15 cellular contexts compared by ENCODE assay signal in genomic region chr19:17021793-17022590, GRCh38. TPM values are rescaled to one million over a fixed set of nuclear protein-coding genes. Genes with fewer than 3 reads are reported as not detected.
A peak's percentile ranks its signal among the peaks of the same experiment; 100 is the strongest.
DNase-seq lines count a peak whose midpoint lies in the region; ATAC-seq and TF ChIP-seq lines count a peak whose summit lies in the region.
"Had no signal": no experiment of that assay in that cellular context is flagged by ENCODE, and none has a peak within 500 bp of the region (broad histone marks: within the 10 kb centered on the region; RNA-seq: fewer than 3 reads in every experiment).

No MANE protein-coding gene starts in this region.

- TF ChIP-seq CTCF in HL-60 (IDR thresholded peaks at IDR 0.05; ENCODE audit: insufficient read depth, low read length): no peak
- TF ChIP-seq CTCF in fibroblast of villous mesenchyme (IDR thresholded peaks at IDR 0.05; ENCODE audit: insufficient read depth, low read depth, low read length): no peak
- TF ChIP-seq CTCF in prostate gland (IDR thresholded peaks at IDR 0.05): no peak
- TF ChIP-seq CTCF in Peyer's patch (IDR thresholded peaks at IDR 0.05): no peak

- TF ChIP-seq POLR2A in prostate gland (IDR thresholded peaks at IDR 0.05) (no peak), Peyer's patch (IDR thresholded peaks at IDR 0.05) (no peak)

- H3K27me3 ChIP-seq in HL-60 (ENCODE audit: insufficient read depth, poor library complexity, severe bottlenecking): peaks cover 10% of the 10 kb centered on the region
- no peaks in the 10 kb centered on the region for H3K27me3 ChIP-seq in prostate gland (replicated peaks; ENCODE audit: insufficient read depth)
- H3K27me3 ChIP-seq in Peyer's patch: peaks cover 0 to 3% of the 10 kb centered on the region in 2 donors

- H3K27ac ChIP-seq in HL-60 (replicated peaks): no peak overlapping the region
- no peak overlapping the region for H3K27ac ChIP-seq in prostate gland
- no peak overlapping the region for H3K27ac ChIP-seq in Peyer's patch
- H3K27ac ChIP-seq: SJSA1 had no signal

- no peak overlapping the region for H3K4me3 ChIP-seq in HL-60 (replicated peaks; ENCODE audit: insufficient read depth, low read length)
- H3K4me3 ChIP-seq in fibroblast of villous mesenchyme (ENCODE audit: low read depth, low read length): no peak overlapping the region
- no peak overlapping the region for H3K4me3 ChIP-seq in prostate gland
- H3K4me3 ChIP-seq in Peyer's patch: no peak overlapping the region
- H3K4me3 ChIP-seq: dorsolateral prefrontal cortex, GM12878, SJSA1 had no signal

- ATAC-seq in GM18867 (IDR thresholded peaks at IDR 0.05; ENCODE audit: unreplicated experiment): no peak
- ATAC-seq: GM12878 had no signal

- DNase-seq in HL-60 (ENCODE audit: low read depth in 1 of 2, low spot score in 1 of 2): peak; percentile 58 to 76
- peak; percentile 60 for DNase-seq in SKM-1 (lab: John Stamatoyannopoulos, UW; ENCODE audit: unreplicated experiment)
- DNase-seq in fibroblast of villous mesenchyme (ENCODE audit: low read depth): peak; percentile 23
- DNase-seq in prostate gland (ENCODE audit: low spot score): peak; percentile 41
- no peak for DNase-seq in immature natural killer cell
- DNase-seq in NCI-H1105 (lab: John Stamatoyannopoulos, UW): no peak
- no peak for DNase-seq in Peyer's patch
- DNase-seq: activated CD4-positive, alpha-beta T cell treated with anti-CD3 and anti-CD28 coated beads, Interleukin-2, amount 10 ng/mL, durations not matched to agents 7 days and 5 days; activated naive CD4-positive, alpha-beta T cell treated with anti-CD3 and anti-CD28 coated beads, Interleukin-2, amount 10 ng/mL, durations not matched to agents 7 days and 5 days; dorsolateral prefrontal cortex; NCI-H2171 treated with DMSO at 0.1 percent for 48 hours; stimulated activated CD4-positive, alpha-beta T cell treated with anti-CD3 and anti-CD28 coated beads, Interleukin-4, amount 100 ng/mL, for 1 hour had no signal

- H3K27me3 Mint-ChIP-seq in immature natural killer cell (ENCODE audit: low read depth in 3 of 3): peaks cover 3 to 18% (median 10%) of the 10 kb centered on the region in 3 donors

- H3K27ac Mint-ChIP-seq in immature natural killer cell: no peak overlapping the region
- H3K27ac Mint-ChIP-seq: activated CD4-positive, alpha-beta T cell treated with anti-CD3 and anti-CD28 coated beads, Interleukin-2, amount 10 ng/mL, durations not matched to agents 7 days and 5 days; activated naive CD4-positive, alpha-beta T cell treated with anti-CD3 and anti-CD28 coated beads, Interleukin-2, amount 10 ng/mL, durations not matched to agents 7 days and 5 days had no signal

- intact Hi-C loops in prostate gland (cut with DNase I): no loop called here

- no peaks in the 10 kb centered on the region for H3K36me3 ChIP-seq in prostate gland
- no peaks in the 10 kb centered on the region for H3K36me3 ChIP-seq in Peyer's patch
- H3K36me3 ChIP-seq: SJSA1 had no signal

- WGBS in prostate gland: 88% methylated on average over 12 of the region's 12 CpGs

- H3K9me3 Mint-ChIP-seq in immature natural killer cell: peaks cover 6 to 27% (median 15%) of the 10 kb centered on the region in 6 donors

- H3K4me1 Mint-ChIP-seq in immature natural killer cell: peaks cover 7 to 10% of the 10 kb centered on the region in 2 donors
- H3K4me1 Mint-ChIP-seq: activated CD4-positive, alpha-beta T cell treated with anti-CD3 and anti-CD28 coated beads, Interleukin-2, amount 10 ng/mL, durations not matched to agents 7 days and 5 days had no signal

- peaks cover 4 to 14% (median 7%) of the 10 kb centered on the region in 3 donors for H3K36me3 Mint-ChIP-seq in immature natural killer cell

- no peaks in the 10 kb centered on the region for H3K4me1 ChIP-seq in prostate gland (replicated peaks)
- peaks cover 0 to 11% (median 3%) of the 10 kb centered on the region in 4 donors for H3K4me1 ChIP-seq in Peyer's patch

- H3K9me3 ChIP-seq in prostate gland (no peaks in the 10 kb centered on the region), Peyer's patch (peaks cover 0 to 10% (median 0%) of the 10 kb centered on the region in 4 donors)

- no peak overlapping the region for H3K4me3 Mint-ChIP-seq in immature natural killer cell
- H3K4me3 Mint-ChIP-seq: activated CD4-positive, alpha-beta T cell treated with anti-CD3 and anti-CD28 coated beads, Interleukin-2, amount 10 ng/mL, durations not matched to agents 7 days and 5 days; activated naive CD4-positive, alpha-beta T cell treated with anti-CD3 and anti-CD28 coated beads, Interleukin-2, amount 10 ng/mL, durations not matched to agents 7 days and 5 days had no signal

RNA-seq across cellular contexts. Expression of gene CPAMD8, which starts 4.6 kb away (rescaled TPM):
- total RNA-seq in fibroblast of villous mesenchyme: 0.43 and 0.64 TPM in 2 replicates
- 100 to 1,000 TPM; 134 to 216 TPM for total RNA-seq in prostate gland
- polyA plus RNA-seq in immature natural killer cell: 1 to 10 TPM; 1.3 to 2.1 (median 1.4) TPM
- total RNA-seq in Peyer's patch: 10 to 100 TPM in 1 of 4 donors, 1 to 10 TPM in 3; 2.6 to 10.7 (median 5.2) TPM

RNA-seq across cellular contexts. Expression of gene HAUS8, which starts 53.3 kb away (rescaled TPM):
- total RNA-seq in fibroblast of villous mesenchyme: 3.5 TPM in 2 replicates
- 10 to 100 TPM in 1 of 2 donors, 1 to 10 TPM in 1; 6.5 to 15.3 TPM for total RNA-seq in prostate gland
- polyA plus RNA-seq in immature natural killer cell: 1 to 10 TPM; 1.0 to 9.8 (median 4.9) TPM
- total RNA-seq in Peyer's patch: 10 to 100 TPM in 2 of 4 donors, 1 to 10 TPM in 2; 9.7 to 29.7 (median 10.1) TPM

RNA-seq across cellular contexts. Expression of gene MYO9B, which starts 53.6 kb away (rescaled TPM):
- total RNA-seq in fibroblast of villous mesenchyme (99.3 and 118 TPM in 2 replicates), prostate gland (100 to 1,000 TPM in 1 of 2 donors, 10 to 100 TPM in 1; 50.9 to 208 TPM), Peyer's patch (100 to 1,000 TPM in 3 of 4 donors, 10 to 100 TPM in 1; 65.3 to 578 (median 143) TPM)
- 10 to 100 TPM in 1 of 3 donors, 1 to 10 TPM in 2; 5.9 to 33.8 (median 6.0) TPM for polyA plus RNA-seq in immature natural killer cell

Comparison
In these comparisons a context has a peak if more than half of its experiments do, and no peak if none do; other contexts are left out.
1. DNase-seq: peak in HL-60 (2 of 2), SKM-1 (single experiment), fibroblast of villous mesenchyme (single experiment) and prostate gland (single experiment); none in immature natural killer cell (0 of 3), NCI-H1105 (single experiment) and Peyer's patch (0 of 3).
2. RNA of gene CPAMD8, which starts 4.6 kb away (total RNA-seq): 134 to 216 TPM in prostate gland; 2.6 to 10.7 TPM in Peyer's patch and 0.43 to 0.64 TPM in fibroblast of villous mesenchyme; every median in the first group is over 10 times any median in the second.